In the genomic region with DNA sequence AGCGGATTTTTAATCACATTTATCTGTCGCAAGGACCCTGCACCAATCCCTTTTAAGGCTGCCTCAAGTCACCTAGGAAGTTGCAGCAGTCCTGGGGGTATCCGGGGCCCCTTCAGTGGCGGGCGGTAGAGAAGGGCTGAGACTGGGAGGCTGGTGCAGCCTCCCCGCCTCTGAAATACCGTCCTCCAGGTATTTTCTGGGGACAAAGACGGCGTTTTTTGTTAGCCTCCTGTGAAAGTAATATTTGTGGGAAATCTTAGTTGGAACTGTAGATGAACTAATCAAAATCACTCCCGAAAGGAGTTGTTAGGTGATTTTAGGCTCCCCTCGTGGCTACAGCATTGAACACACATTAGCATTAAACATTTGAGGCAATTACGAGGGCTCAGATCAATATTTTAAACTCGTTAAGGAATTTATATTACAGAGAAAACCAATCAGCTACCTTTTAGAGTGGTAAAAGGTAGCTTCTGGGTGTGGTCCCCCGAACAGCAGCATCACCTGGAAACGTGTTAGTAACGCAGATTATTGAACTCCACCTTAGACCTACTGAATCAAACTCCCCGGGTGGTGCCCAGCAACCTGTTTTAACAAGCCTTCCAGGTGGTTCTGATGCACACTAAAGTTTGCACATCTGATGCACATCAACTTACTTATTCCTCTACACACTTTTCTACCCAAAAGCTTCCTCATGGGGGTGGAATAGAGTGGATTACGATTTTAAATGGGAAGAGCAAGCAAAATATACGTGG, we compare ENCODE assay signal across 8 cellular contexts. TPM values are rescaled to one million over a fixed set of nuclear protein-coding genes. Genes with fewer than 3 reads are reported as not detected.
DNase-seq lines count a peak whose midpoint lies in the region; ATAC-seq, FAIRE-seq and TF ChIP-seq lines count a peak whose summit lies in the region.

No MANE protein-coding gene starts in this region.

- no peak for TF ChIP-seq POLR2A in endothelial cell of umbilical vein (IDR thresholded peaks at IDR 0.05; ENCODE audit: low read depth, low read length)

- H3K27ac ChIP-seq in OCI-LY3 (ENCODE audit: low read length) = no peak overlapping the region
- H3K27ac ChIP-seq in endothelial cell of umbilical vein (ENCODE audit: insufficient read depth, low read depth, low read length) = no peak overlapping the region

- TF ChIP-seq CTCF in OCI-LY3 (IDR thresholded peaks at IDR 0.05; ENCODE audit: low read depth, low read length) (no peak), endothelial cell of umbilical vein (IDR thresholded peaks at IDR 0.05; ENCODE audit: extremely low read depth in 1 of 2, insufficient read depth in 1 of 2, low read depth in 1 of 2, low read length in 2 of 2) (no peak), nephron progenitor cell (IDR thresholded peaks at IDR 0.05) (no peak)

- FAIRE-seq in endothelial cell of umbilical vein (lab: Jason Lieb, UNC) (no peak), GM19239 (lab: Jason Lieb, UNC) (no peak)

- CTCF ChIA-PET in endothelial cell of umbilical vein (lab: Charles Lee) = no interaction called here

- ATAC-seq in GM18499 (IDR thresholded peaks at IDR 0.05; ENCODE audit: insufficient read depth, unreplicated experiment) (peak; percentile 15), HG02610 (IDR thresholded peaks at IDR 0.05; ENCODE audit: unreplicated experiment) (peak; percentile 26)

- H3K4me1 Mint-ChIP-seq in nephron progenitor cell = peaks cover 22% of the 10 kb centered on the region

- peak overlapping the region; percentile 63 for H3K9ac ChIP-seq in OCI-LY3 (ENCODE audit: low read length)
- H3K9ac ChIP-seq in endothelial cell of umbilical vein (replicated peaks; ENCODE audit: extremely low read depth, insufficient read depth, low read length) = peak overlapping the region; percentile 90

- peaks cover 17% of the 10 kb centered on the region for H3K27me3 Mint-ChIP-seq in nephron progenitor cell (ENCODE audit: low read depth, poor library complexity)

- POLR2A ChIA-PET in endothelial cell of umbilical vein (lab: Charles Lee) = no interaction called here

- no peak overlapping the region for H3K27ac Mint-ChIP-seq in nephron progenitor cell

- peak overlapping the region; percentile 73 for H3K4me2 ChIP-seq in OCI-LY3 (ENCODE audit: low read length)
- H3K4me2 ChIP-seq in endothelial cell of umbilical vein (ENCODE audit: insufficient read depth, low read length) = peak overlapping the region; percentile 99

- H3K4me3 ChIP-seq in OCI-LY3 (ENCODE audit: low read length) = peak overlapping the region; percentile 98
- peak overlapping the region; percentile 45 to 85 (median 66) for H3K4me3 ChIP-seq in endothelial cell of umbilical vein (replicated peaks in 1 of 3; ENCODE audit: insufficient read depth in 1 of 3, low read depth in 1 of 3, low read length in 3 of 3)

- H3K9me3 ChIP-seq in OCI-LY3 (ENCODE audit: insufficient read depth, low read length) (no peaks in the 10 kb centered on the region), endothelial cell of umbilical vein (replicated peaks; ENCODE audit: control insufficient read depth, insufficient read depth, low read length) (no peaks in the 10 kb centered on the region)

- no peaks in the 10 kb centered on the region for H3K36me3 ChIP-seq in OCI-LY3 (replicated peaks; ENCODE audit: low read depth, low read length)
- H3K36me3 ChIP-seq in endothelial cell of umbilical vein (ENCODE audit: control insufficient read depth in 2 of 2, extremely low read depth in 1 of 2, insufficient read depth in 2 of 2, low read length in 2 of 2) = no peaks in the 10 kb centered on the region

- peaks cover 44% of the 10 kb centered on the region for H3K79me2 ChIP-seq in OCI-LY3 (ENCODE audit: low read length)
- peaks cover 37% of the 10 kb centered on the region for H3K79me2 ChIP-seq in endothelial cell of umbilical vein (ENCODE audit: control insufficient read depth, insufficient read depth, low read length)

- H3K4me1 ChIP-seq in OCI-LY3 (ENCODE audit: low read length) = peaks cover 5% of the 10 kb centered on the region; the same call in 1 of the 2 replicates
- peaks cover 11% of the 10 kb centered on the region for H3K4me1 ChIP-seq in endothelial cell of umbilical vein (ENCODE audit: control insufficient read depth, extremely low read depth, insufficient read depth, low read length)

- H4K20me1 ChIP-seq in OCI-LY3 (ENCODE audit: insufficient read depth, low read length) (no peaks in the 10 kb centered on the region), endothelial cell of umbilical vein (replicated peaks; ENCODE audit: control insufficient read depth, extremely low read depth, insufficient read depth, low read length) (no peaks in the 10 kb centered on the region)

- H3K9me3 Mint-ChIP-seq in nephron progenitor cell = no peaks in the 10 kb centered on the region

- H2AFZ ChIP-seq in OCI-LY3 (ENCODE audit: low read depth, low read length) (peak overlapping the region; percentile 89), endothelial cell of umbilical vein (ENCODE audit: low read depth, low read length) (peak overlapping the region; percentile 96)

- dilution Hi-C loops in endothelial cell of umbilical vein (cut with MboI; ENCODE audit: extremely low pct_ligation_motif_present, low sequenced_read_pairs) = no loop called here

- DNase-seq in endothelial cell of umbilical vein (ENCODE audit: low read depth, low spot score) (no peak), nephron progenitor cell (no peak), NCI-H2196 treated with DMSO at 0.1 percent for 48 hours (lab: John Stamatoyannopoulos, UW; ENCODE audit: unreplicated experiment) (no peak), GM19239 (ENCODE audit: insufficient read length, low spot score) (no peak), A172 (ENCODE audit: low spot score) (no peak)

- intact Hi-C loops in endothelial cell of umbilical vein (cut with micrococcal nuclease) = no loop called here

- H3K36me3 Mint-ChIP-seq in nephron progenitor cell (ENCODE audit: low read depth) = no peaks in the 10 kb centered on the region

- BruUV-seq in endothelial cell of umbilical vein (replicated peaks; lab: Mats Ljungman, UMichigan) = no TSS peak

- H3K4me3 Mint-ChIP-seq in nephron progenitor cell = peak overlapping the region; percentile 93

- H3K27me3 ChIP-seq in OCI-LY3 (ENCODE audit: low read depth, low read length) (no peaks in the 10 kb centered on the region), endothelial cell of umbilical vein (ENCODE audit: control insufficient read depth in 2 of 2, insufficient read depth in 2 of 2, low read length in 2 of 2) (peaks cover 0 to 5% of the 10 kb centered on the region in 2 experiments)

- H3K9me1 ChIP-seq in endothelial cell of umbilical vein (replicated peaks; ENCODE audit: control insufficient read depth, extremely low read depth, insufficient read depth, low read length) = no peaks in the 10 kb centered on the region

TF ChIP-seq in endothelial cell of umbilical vein, 7 proteins besides CTCF, POLR2A, EP300 and RAD21:
- TF ChIP-seq JUN (IDR thresholded peaks at IDR 0.05; ENCODE audit: borderline replicate concordance, insufficient read depth, insufficient read length, low read depth) = no peak
- no peak for TF ChIP-seq GATA2 (IDR thresholded peaks at IDR 0.05; ENCODE audit: insufficient read depth, insufficient read length, low read depth, low read length)
- no peak for TF ChIP-seq MYC (IDR thresholded peaks at IDR 0.05; ENCODE audit: low read depth, low read length)
- TF ChIP-seq POLR2AphosphoS5 (IDR thresholded peaks at IDR 0.05; ENCODE audit: insufficient read depth, low read depth, low read length) = no peak
- TF ChIP-seq FOS (IDR thresholded peaks at IDR 0.05; ENCODE audit: borderline replicate concordance, insufficient read depth, low read length) = no peak
- no peak for TF ChIP-seq EZH2 (IDR thresholded peaks at IDR 0.05; ENCODE audit: borderline replicate concordance, low read depth, low read length, severe bottlenecking)
- TF ChIP-seq, protein P1, sequence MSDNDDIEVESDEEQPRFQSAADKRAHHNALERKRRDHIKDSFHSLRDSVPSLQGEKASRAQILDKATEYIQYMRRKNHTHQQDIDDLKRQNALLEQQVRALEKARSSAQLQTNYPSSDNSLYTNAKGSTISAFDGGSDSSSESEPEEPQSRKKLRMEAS (IDR thresholded peaks at IDR 0.05; ENCODE audit: insufficient read depth, insufficient read length) = no peak

RNA-seq across cellular contexts. Expression of a gene that starts 0.5 kb away (rescaled TPM):
- 81.6 and 86.0 TPM in 2 replicates for total RNA-seq in endothelial cell of umbilical vein
- 56.5 and 62.6 TPM in 2 replicates for polyA plus RNA-seq in endothelial cell of umbilical vein
- 63.9 and 75.2 TPM in 2 replicates for polyA plus RNA-seq in endothelial cell of umbilical vein (2011; cell fraction: cytosol; rRNA removed)
- 49.7 and 53.1 TPM in 2 replicates for polyA plus RNA-seq in endothelial cell of umbilical vein (2011; cell fraction: nucleus; rRNA removed)
- polyA plus RNA-seq in endothelial cell of umbilical vein (2012) = 79.8 and 107 TPM in 2 replicates
- polyA minus RNA-seq in endothelial cell of umbilical vein = 81.5 and 90.4 TPM in 2 replicates
- polyA minus RNA-seq in endothelial cell of umbilical vein (2011; cell fraction: cytosol; rRNA and poly(A)+ RNA removed) = 48.3 TPM
- 25.1 and 38.4 TPM in 2 replicates for polyA minus RNA-seq in endothelial cell of umbilical vein (2011; cell fraction: nucleus; rRNA and poly(A)+ RNA removed)
- 200 and 216 TPM in 2 replicates for total RNA-seq in A172 (2014; rRNA removed; shearing (Covaris generic))

RNA-seq across cellular contexts. Expression of a gene that starts 19.0 kb away (rescaled TPM):
- total RNA-seq in endothelial cell of umbilical vein = 3.1 and 3.5 TPM in 2 replicates
- polyA plus RNA-seq in endothelial cell of umbilical vein = 1.8 and 2.3 TPM in 2 replicates
- polyA plus RNA-seq in endothelial cell of umbilical vein (2011; cell fraction: cytosol; rRNA removed) = 0.48 and 0.65 TPM in 2 replicates
- 11.9 and 14.0 TPM in 2 replicates for polyA plus RNA-seq in endothelial cell of umbilical vein (2011; cell fraction: nucleus; rRNA removed)
- polyA plus RNA-seq in endothelial cell of umbilical vein (2012) = 0.74 and 0.87 TPM in 2 replicates
- polyA minus RNA-seq in endothelial cell of umbilical vein = 7.6 and 8.4 TPM in 2 replicates
- polyA minus RNA-seq in endothelial cell of umbilical vein (2011; cell fraction: cytosol; rRNA and poly(A)+ RNA removed) = not detected
- 6.3 and 7.7 TPM in 2 replicates for polyA minus RNA-seq in endothelial cell of umbilical vein (2011; cell fraction: nucleus; rRNA and poly(A)+ RNA removed)
- 0.07 and 0.60 TPM in 2 replicates for total RNA-seq in A172 (2014; rRNA removed; shearing (Covaris generic))

RNA-seq across cellular contexts. Expression of a gene that starts 55.7 kb away (rescaled TPM):
- total RNA-seq in endothelial cell of umbilical vein = 0.12 and 0.27 TPM in 2 replicates
- 0.11 and 0.19 TPM in 2 replicates for polyA plus RNA-seq in endothelial cell of umbilical vein
- 0.05 and 0.08 TPM in 2 replicates for polyA plus RNA-seq in endothelial cell of umbilical vein (2011; cell fraction: cytosol; rRNA removed)
- polyA plus RNA-seq in endothelial cell of umbilical vein (2011; cell fraction: nucleus; rRNA removed) = 1.3 and 1.4 TPM in 2 replicates
- polyA plus RNA-seq in endothelial cell of umbilical vein (2012) = 0.12 and 0.16 TPM in 2 replicates
- polyA minus RNA-seq in endothelial cell of umbilical vein = 0.10 and 0.32 TPM in 2 replicates
- polyA minus RNA-seq in endothelial cell of umbilical vein (2011; cell fraction: cytosol; rRNA and poly(A)+ RNA removed) = not detected
- polyA minus RNA-seq in endothelial cell of umbilical vein (2011; cell fraction: nucleus; rRNA and poly(A)+ RNA removed) = 0.53 and 0.82 TPM in 2 replicates
- total RNA-seq in A172 (2014; rRNA removed; shearing (Covaris generic)) = 0.36 and 0.72 TPM in 2 replicates
